Comparison of ENCODE assay signal across 19 cellular contexts in genomic region chr5:157196045-157196444, GRCh38. TPM values are rescaled to one million over a fixed set of nuclear protein-coding genes. Genes with fewer than 3 reads are reported as not detected.
DNase-seq lines count a peak whose midpoint lies in the region; ATAC-seq, FAIRE-seq and TF ChIP-seq lines count a peak whose summit lies in the region.
"Had no signal": no experiment of that assay in that cellular context is flagged by ENCODE, and none has a peak within 500 bp of the region (broad histone marks: within the 10 kb centered on the region; RNA-seq: fewer than 3 reads in every experiment).

No MANE protein-coding gene starts in this region.

- H3K36me3 Mint-ChIP-seq in CD8-positive, alpha-beta T cell = peaks cover 81% of the 10 kb centered on the region

- H3K27me3 ChIP-seq in CD8-positive, alpha-beta T cell (ENCODE audit: insufficient read depth, low read length) = no peaks in the 10 kb centered on the region
- H3K27me3 ChIP-seq in MM.1S (replicated peaks; ENCODE audit: insufficient read depth, low read length) (no peaks in the 10 kb centered on the region), GM12878 (replicated peaks in 1 of 2; ENCODE audit: control insufficient read depth in 2 of 2, insufficient read depth in 2 of 2, low read length in 1 of 2) (no peaks in the 10 kb centered on the region)
- H3K27me3 ChIP-seq: ovary had no signal

- H3K36me3 ChIP-seq in CD8-positive, alpha-beta T cell (ENCODE audit: insufficient read depth, low read length) = peaks cover 16% of the 10 kb centered on the region
- no peaks in the 10 kb centered on the region for H3K36me3 ChIP-seq in MM.1S (replicated peaks; ENCODE audit: insufficient read depth, low read length)
- H3K36me3 ChIP-seq in GM12878 (ENCODE audit: control insufficient read depth in 2 of 2, insufficient read depth in 2 of 2, low read length in 1 of 2) = no peaks in the 10 kb centered on the region
- H3K36me3 ChIP-seq: cardiac muscle cell, ovary had no signal

- peak overlapping the region; percentile 50 for H3K4me3 Mint-ChIP-seq in CD8-positive, alpha-beta T cell

- no peak for FAIRE-seq in GM12878 (lab: Jason Lieb, UNC)

- no peaks in the 10 kb centered on the region for H3K27me3 Mint-ChIP-seq in CD8-positive, alpha-beta T cell (ENCODE audit: low read depth)

- H3K4me1 ChIP-seq in CD8-positive, alpha-beta T cell (ENCODE audit: insufficient read depth, low read length) = peaks cover 96% of the 10 kb centered on the region
- H3K4me1 ChIP-seq in MM.1S (ENCODE audit: low read length) = peaks cover 18% of the 10 kb centered on the region
- no peaks in the 10 kb centered on the region for H3K4me1 ChIP-seq in GM12878 (ENCODE audit: control insufficient read depth, insufficient read depth, low read length)

- no peak overlapping the region for H3K9ac ChIP-seq in MM.1S (ENCODE audit: low read length)
- no peak overlapping the region for H3K9ac ChIP-seq in GM12878 (ENCODE audit: control insufficient read depth, insufficient read depth, low read length)

- no peak for TF ChIP-seq POLR2A in GM12878 (IDR thresholded peaks at IDR 0.05; ENCODE audit: low read depth, low read length)

- intact Hi-C loops in CD8-positive, alpha-beta T cell (cut with DNase I, micrococcal nuclease) = loop anchor here in 1 of 2 experiments (2.0 kb wide), 1 partner anchor 15 kb away; the partner anchor contains the start of gene ITK
- intact Hi-C loops in GM12878 (cut with micrococcal nuclease; ENCODE audit: unreplicated experiment) = no loop called here

- no peak overlapping the region for H3K4me3 ChIP-seq in CD8-positive, alpha-beta T cell (ENCODE audit: low read depth, low read length)
- H3K4me3 ChIP-seq in MM.1S (ENCODE audit: low read length) = no peak overlapping the region
- no peak overlapping the region for H3K4me3 ChIP-seq in GM12878
- H3K4me3 ChIP-seq: cardiac muscle cell, ovary had no signal

- peak overlapping the region; percentile 20 for H3K27ac ChIP-seq in CD8-positive, alpha-beta T cell (ENCODE audit: low read depth, low read length)
- H3K27ac ChIP-seq in MM.1S (ENCODE audit: low read length) (no peak overlapping the region), GM12878 (ENCODE audit: control insufficient read depth, insufficient read depth) (no peak overlapping the region)
- H3K27ac ChIP-seq: C4-2B, cardiac muscle cell, ovary had no signal

- no peaks in the 10 kb centered on the region for H3K9me3 ChIP-seq in CD8-positive, alpha-beta T cell (ENCODE audit: low read length)
- H3K9me3 ChIP-seq in MM.1S (replicated peaks; ENCODE audit: insufficient read depth, low read length) = no peaks in the 10 kb centered on the region
- H3K9me3 ChIP-seq in GM12878 (replicated peaks; ENCODE audit: control insufficient read depth, insufficient read depth, low read length) = no peaks in the 10 kb centered on the region

- TF ChIP-seq EP300 in GM12878 (IDR thresholded peaks at IDR 0.05; ENCODE audit: borderline replicate concordance in 1 of 2, control insufficient read depth in 1 of 2, low read depth in 2 of 2, low read length in 2 of 2) = no peak

- H3K79me2 ChIP-seq in MM.1S (ENCODE audit: low read length) (no peaks in the 10 kb centered on the region), GM12878 (ENCODE audit: control insufficient read depth, insufficient read depth, low read length) (no peaks in the 10 kb centered on the region)

- SMC1A ChIA-PET in GM12878 (lab: Charles Lee; ENCODE audit: uncharacterized antibody, unreplicated experiment) = interaction anchor here (0.7 to 2.5 kb wide), 8 partner anchors 9 to 80 kb away, joined by 3 to 10 read pairs (median 3); no protein-coding TSS in a partner anchor

- no peak for TF ChIP-seq RAD21 in GM12878 (IDR thresholded peaks at IDR 0.05; ENCODE audit: insufficient read depth, low read depth, low read length)

- ATAC-seq in CD8-positive, alpha-beta T cell = no peak
- ATAC-seq in GM19351 (IDR thresholded peaks at IDR 0.05; ENCODE audit: unreplicated experiment) = peak; percentile 55
- peak; percentile 56 for ATAC-seq in GM12878
- ATAC-seq: left cardiac atrium had no signal

- RAD21 ChIA-PET in GM12878 (lab: Charles Lee; ENCODE audit: unreplicated experiment) = interaction anchor here (1.2 to 1.8 kb wide), 5 partner anchors 18 to 47 kb away, joined by 4 to 9 read pairs (median 5); no protein-coding TSS in a partner anchor

- CTCF ChIA-PET in CD8-positive, alpha-beta T cell (lab: Charles Lee) = interaction anchor here (0.7 to 5.0 kb wide), 3 partner anchors 12 to 57 kb away, joined by 3 to 21 read pairs (median 5); no protein-coding TSS in a partner anchor
- CTCF ChIA-PET in GM12878 (lab: Yijun Ruan, JAX) = interaction anchor here (0.6 to 2.0 kb wide), 4 partner anchors 9 to 57 kb away, joined by 3 to 5 read pairs (median 4); no protein-coding TSS in a partner anchor

- DNase-seq in CD8-positive, alpha-beta T cell = peak in 1 of 7 experiments; percentile 32
- DNase-seq in MM.1S (peak; percentile 72), GM12878 (ENCODE audit: low read depth, low spot score) (no peak), T-helper 9 cell (no peak), NCI-H2029 (lab: John Stamatoyannopoulos, UW) (no peak), glomerular visceral epithelial cell (ENCODE audit: extremely low spot score) (no peak), nucleus accumbens (lab: John Stamatoyannopoulos, UW) (no peak)
- DNase-seq: effector CD4-positive, alpha-beta T cell; HCEC 1CT; hypothalamus; left cardiac atrium; NCI-H1930; NCI-H524 treated with DMSO at 0.1 percent for 48 hours; ovary had no signal

- in situ Hi-C loops in GM12878 (cut with MboI) = no loop called here

- H3K4me2 ChIP-seq in MM.1S (ENCODE audit: low read depth, low read length) (no peak overlapping the region), GM12878 (ENCODE audit: control insufficient read depth, insufficient read depth) (no peak overlapping the region)

- no peak for TF ChIP-seq CTCF in CD8-positive, alpha-beta T cell (IDR thresholded peaks at IDR 0.05)
- TF ChIP-seq CTCF in MM.1S (IDR thresholded peaks at IDR 0.05; ENCODE audit: low read length) (no peak), GM12878 (IDR thresholded peaks at IDR 0.05 in 2 of 3, conservative IDR thresholded peaks at IDR 0.05 in 1 of 3; ENCODE audit: control insufficient read depth in 2 of 3, extremely low read depth in 1 of 3, insufficient read depth in 1 of 3, low read depth in 3 of 3, low read length in 3 of 3) (no peak)

- H4K20me1 ChIP-seq in MM.1S (ENCODE audit: insufficient read depth, low read length) = no peaks in the 10 kb centered on the region
- no peaks in the 10 kb centered on the region for H4K20me1 ChIP-seq in GM12878 (ENCODE audit: control insufficient read depth, insufficient read depth)

- BruUV-seq in GM12878 (replicated peaks; lab: Mats Ljungman, UMichigan) = no TSS peak

- H3K9me3 Mint-ChIP-seq in CD8-positive, alpha-beta T cell = no peaks in the 10 kb centered on the region

- H2AFZ ChIP-seq in MM.1S (ENCODE audit: low read length) = no peak overlapping the region
- no peak overlapping the region for H2AFZ ChIP-seq in GM12878 (ENCODE audit: control insufficient read depth, low read depth, low read length)

- H3F3A ChIP-seq in MM.1S (ENCODE audit: insufficient read depth, low read length) = no peaks in the 10 kb centered on the region

- POLR2A ChIA-PET in CD8-positive, alpha-beta T cell (lab: Charles Lee) = interaction anchor here (0.8 to 2.5 kb wide), 9 partner anchors 9 to 75 kb away, joined by 3 to 18 read pairs (median 5); partner anchors contain the start of gene ITK
- POLR2A ChIA-PET in GM12878 (lab: Charles Lee) = interaction anchor here (2.1 kb wide), 1 partner anchor 18 kb away, joined by 6 read pairs; no protein-coding TSS in a partner anchor

- peaks cover 93% of the 10 kb centered on the region for H3K4me1 Mint-ChIP-seq in CD8-positive, alpha-beta T cell (ENCODE audit: low read depth)

- H3K27ac Mint-ChIP-seq in CD8-positive, alpha-beta T cell = peak overlapping the region; percentile 89

- no peaks in the 10 kb centered on the region for H3K9me2 ChIP-seq in MM.1S (replicated peaks; ENCODE audit: insufficient read depth, low read length)

RNA-seq across cellular contexts. Expression of gene ITK, which starts 15.4 kb away (rescaled TPM):
- total RNA-seq in CD8-positive, alpha-beta T cell = 100 to 1,000 TPM; 222 to 231 TPM
- total RNA-seq in GM12878 (2013; cell fraction: nucleolus; rRNA removed) = 0.73 and 0.78 TPM in 2 replicates
- 1.1 and 2.4 TPM in 2 replicates for total RNA-seq in GM12878 (2014; rRNA removed)
- 1.7 and 2.3 TPM in 2 replicates for total RNA-seq in GM12878 (2014; rRNA removed; fragmentation: Illumina TruSeq; extraction: Trizol)
- total RNA-seq in GM12878 (2021) = 0.80 and 1.4 TPM in 2 replicates
- polyA plus RNA-seq in GM12878 (2011; ENCODE audit: low read depth) = 0.08 TPM
- polyA plus RNA-seq in GM12878 (2011; rRNA removed) = 0.05 and 0.17 TPM in 2 replicates
- 0.07 TPM in 2 replicates for polyA plus RNA-seq in GM12878 (2011; cell fraction: cytosol; rRNA removed)
- polyA plus RNA-seq in GM12878 (2011; cell fraction: nucleus; rRNA removed) = 0.12 and 0.13 TPM in 2 replicates
- 0.19 and 0.52 TPM in 2 replicates for polyA plus RNA-seq in GM12878 (2012)
- 1.4 and 1.5 TPM in 2 replicates for polyA plus RNA-seq in GM12878 (2014; fragmentation: Illumina TruSeq; extraction: Trizol)
- under 1 TPM; 0.60 to 0.66 TPM for polyA plus RNA-seq in GM12878 (2014; fragmentation: Nextera tagmentation; extraction: Ambion mirVana)
- polyA plus RNA-seq in GM12878 (2014; rRNA removed) = 0.57 and 0.91 TPM in 2 replicates
- polyA plus RNA-seq in GM12878 (2016; fragmentation: Nextera tagmentation; extraction: Ambion mirVana) = under 1 TPM; 0.17 to 0.73 TPM
- 0.22 and 0.31 TPM in 2 replicates for polyA minus RNA-seq in GM12878 (2011; rRNA and poly(A)+ RNA removed)
- not detected in 2 replicates for polyA minus RNA-seq in GM12878 (2011; cell fraction: cytosol; rRNA and poly(A)+ RNA removed)
- polyA minus RNA-seq in GM12878 (2011; cell fraction: nucleus; rRNA and poly(A)+ RNA removed) = 0.12 and 0.48 TPM in 2 replicates
- total RNA-seq: cardiac muscle cell had no signal
- polyA plus RNA-seq: cardiac muscle cell had no signal

RNA-seq across cellular contexts. Expression of gene GARIN3, which starts 30.0 kb away (rescaled TPM):
- not detected for total RNA-seq in CD8-positive, alpha-beta T cell
- total RNA-seq in GM12878 (2013; cell fraction: nucleolus; rRNA removed) = not detected in 2 replicates
- total RNA-seq in GM12878 (2014; rRNA removed) (not detected in 2 replicates), GM12878 (2014; rRNA removed; fragmentation: Illumina TruSeq; extraction: Trizol) (not detected in 2 replicates), GM12878 (2021) (not detected in 2 replicates)
- not detected for polyA plus RNA-seq in GM12878 (2011; ENCODE audit: low read depth)
- polyA plus RNA-seq in GM12878 (2011; rRNA removed) (not detected in 2 replicates), GM12878 (2014; fragmentation: Illumina TruSeq; extraction: Trizol) (not detected in 2 replicates), GM12878 (2014; fragmentation: Nextera tagmentation; extraction: Ambion mirVana) (not detected), GM12878 (2014; rRNA removed) (not detected in 2 replicates), GM12878 (2016; fragmentation: Nextera tagmentation; extraction: Ambion mirVana) (under 1 TPM in 1 of 2 experiments, not detected in 1; 0.15 TPM)
- not detected in 2 replicates for polyA plus RNA-seq in GM12878 (2011; cell fraction: cytosol; rRNA removed)
- not detected in 2 replicates for polyA plus RNA-seq in GM12878 (2011; cell fraction: nucleus; rRNA removed)
- not detected in 2 replicates for polyA plus RNA-seq in GM12878 (2012)
- polyA minus RNA-seq in GM12878 (2011; rRNA and poly(A)+ RNA removed) = not detected in 2 replicates
- polyA minus RNA-seq in GM12878 (2011; cell fraction: cytosol; rRNA and poly(A)+ RNA removed) = not detected in 2 replicates
- not detected in 2 replicates for polyA minus RNA-seq in GM12878 (2011; cell fraction: nucleus; rRNA and poly(A)+ RNA removed)
- total RNA-seq: cardiac muscle cell, left cardiac atrium, mucosa of gallbladder, ovary, skeletal muscle tissue had no signal
- polyA plus RNA-seq: cardiac muscle cell, ovary had no signal

RNA-seq across cellular contexts. Expression of gene MED7, which starts 53.4 kb away (rescaled TPM):
- total RNA-seq in CD8-positive, alpha-beta T cell = 1 to 10 TPM; 5.4 to 5.9 TPM
- total RNA-seq in GM12878 (2013; cell fraction: nucleolus; rRNA removed) = 20.0 and 22.5 TPM in 2 replicates
- total RNA-seq in GM12878 (2014; rRNA removed) (9.3 and 11.7 TPM in 2 replicates), GM12878 (2014; rRNA removed; fragmentation: Illumina TruSeq; extraction: Trizol) (15.8 and 20.7 TPM in 2 replicates), GM12878 (2021) (11.0 and 12.3 TPM in 2 replicates)
- 7.3 TPM for polyA plus RNA-seq in GM12878 (2011; ENCODE audit: low read depth)
- polyA plus RNA-seq in GM12878 (2011; rRNA removed) (22.6 and 36.0 TPM in 2 replicates), GM12878 (2014; fragmentation: Illumina TruSeq; extraction: Trizol) (22.7 and 28.8 TPM in 2 replicates), GM12878 (2014; fragmentation: Nextera tagmentation; extraction: Ambion mirVana) (10 to 100 TPM; 42.6 to 47.7 TPM), GM12878 (2014; rRNA removed) (11.3 and 18.1 TPM in 2 replicates), GM12878 (2016; fragmentation: Nextera tagmentation; extraction: Ambion mirVana) (10 to 100 TPM; 30.2 to 35.1 TPM)
- polyA plus RNA-seq in GM12878 (2011; cell fraction: cytosol; rRNA removed) = 6.9 and 9.2 TPM in 2 replicates
- polyA plus RNA-seq in GM12878 (2011; cell fraction: nucleus; rRNA removed) = 8.2 and 9.0 TPM in 2 replicates
- 13.4 and 15.7 TPM in 2 replicates for polyA plus RNA-seq in GM12878 (2012)
- 7.9 and 11.0 TPM in 2 replicates for polyA minus RNA-seq in GM12878 (2011; rRNA and poly(A)+ RNA removed)
- polyA minus RNA-seq in GM12878 (2011; cell fraction: cytosol; rRNA and poly(A)+ RNA removed) = 4.1 and 4.7 TPM in 2 replicates
- polyA minus RNA-seq in GM12878 (2011; cell fraction: nucleus; rRNA and poly(A)+ RNA removed) = 5.6 and 6.8 TPM in 2 replicates

Comparison
In these comparisons a context has a peak if more than half of its experiments do, and no peak if none do; other contexts are left out.
1. RNA of gene ITK, which starts 15.4 kb away (total RNA-seq): 222 to 231 TPM in CD8-positive, alpha-beta T cell; 0.73 to 2.4 TPM in GM12878; every median in the first group is over 10 times any median in the second.